16 cellular contexts compared by ENCODE assay signal in the genomic region with DNA sequence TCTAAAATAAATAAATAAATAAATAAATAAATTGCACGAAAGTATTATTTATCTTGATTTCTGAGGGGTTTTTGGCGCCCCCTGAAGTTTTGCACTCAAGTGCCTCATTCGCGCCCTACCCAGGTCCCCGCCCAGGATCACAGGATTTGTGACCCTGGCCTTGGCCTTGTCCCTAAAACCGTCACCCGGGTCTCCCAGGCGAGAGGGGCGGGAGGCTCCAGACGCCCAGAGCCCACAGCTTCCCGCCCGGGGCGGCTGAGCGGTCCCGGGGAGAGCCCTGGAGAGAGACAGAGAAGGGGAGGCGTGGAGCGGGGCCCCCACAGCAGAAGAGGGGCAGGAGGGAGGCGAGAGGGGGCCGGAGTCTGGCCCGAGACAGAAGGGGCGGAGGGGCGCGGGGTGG.
A peak's percentile ranks its signal among the peaks of the same experiment; 100 is the strongest.
DNase-seq lines count a peak whose midpoint lies in the region; ATAC-seq and TF ChIP-seq lines count a peak whose summit lies in the region.
"Had no signal": no experiment of that assay in that cellular context is flagged by ENCODE, and none has a peak within 500 bp of the region (broad histone marks: within the 10 kb centered on the region; RNA-seq: fewer than 3 reads in every experiment).

No MANE protein-coding gene starts in this region.

- peak overlapping the region; percentile 70 for H3K4me3 ChIP-seq in GM23338
- peak overlapping the region; percentile 27; the same call in 1 of the 2 replicates for H3K4me3 ChIP-seq in iPS DF 6.9 (ENCODE audit: low read length)

- H3K36me3 Mint-ChIP-seq in GM23338 (ENCODE audit: low read depth) = no peaks in the 10 kb centered on the region
- H3K36me3 Mint-ChIP-seq in osteocyte (ENCODE audit: unreplicated experiment) = no peaks in the 10 kb centered on the region
- no peaks in the 10 kb centered on the region for H3K36me3 Mint-ChIP-seq in activated naive CD8-positive, alpha-beta T cell treated with anti-CD3 and anti-CD28 coated beads for 36 hours

- H3K4me2 ChIP-seq in GM23338 = peak overlapping the region; percentile 88
- H3K4me2 ChIP-seq: KMS-11 had no signal

- WGBS in iPS DF 6.9 (ENCODE audit: insufficient coverage, insufficient read length) = no CpG with 5 or more reads among the region's 23 CpGs

- no peak overlapping the region for H2AFZ ChIP-seq in GM23338

- H3F3A ChIP-seq in GM23338 (replicated peaks; ENCODE audit: low read depth) = 0 out of 2 replicates have a peak, but pooled peaks cover 3% of the 10 kb centered on the region

- H3K9me3 Mint-ChIP-seq in GM23338 = no peaks in the 10 kb centered on the region
- H3K9me3 Mint-ChIP-seq in osteocyte (ENCODE audit: unreplicated experiment) = no peaks in the 10 kb centered on the region
- no peaks in the 10 kb centered on the region for H3K9me3 Mint-ChIP-seq in activated naive CD8-positive, alpha-beta T cell treated with anti-CD3 and anti-CD28 coated beads for 36 hours
- H3K9me3 Mint-ChIP-seq: activated B cell treated with CpG ODN at 0.5 μM for 24 hours had no signal

- H3K9me3 ChIP-seq in iPS DF 6.9 (ENCODE audit: control insufficient read depth, insufficient read depth, low read length) = no peaks in the 10 kb centered on the region

- no peaks in the 10 kb centered on the region for H3K79me2 ChIP-seq in GM23338 (replicated peaks; ENCODE audit: insufficient read depth)

- H3K9me2 ChIP-seq in GM23338 (ENCODE audit: insufficient read depth) = no peaks in the 10 kb centered on the region

- H3K27me3 Mint-ChIP-seq in GM23338 (ENCODE audit: insufficient read depth, low read depth, poor library complexity) (peaks cover 21% of the 10 kb centered on the region), osteocyte (ENCODE audit: unreplicated experiment) (peaks cover 48% of the 10 kb centered on the region)
- H3K27me3 Mint-ChIP-seq in activated naive CD8-positive, alpha-beta T cell treated with anti-CD3 and anti-CD28 coated beads for 36 hours = peaks cover 66% of the 10 kb centered on the region

- H3K4me3 Mint-ChIP-seq in GM23338 (peak overlapping the region; percentile 69), osteocyte (ENCODE audit: unreplicated experiment) (peak overlapping the region; percentile 18)
- no peak overlapping the region for H3K4me3 Mint-ChIP-seq in activated naive CD8-positive, alpha-beta T cell treated with anti-CD3 and anti-CD28 coated beads for 36 hours
- H3K4me3 Mint-ChIP-seq: activated B cell treated with CpG ODN at 0.5 μM for 24 hours had no signal

- H3K27me3 ChIP-seq in GM23338 (ENCODE audit: insufficient read depth) (peaks cover 30% of the 10 kb centered on the region), iPS DF 6.9 (ENCODE audit: control insufficient read depth, insufficient read depth, low read length) (peaks cover 4% of the 10 kb centered on the region; the same call in 1 of the 2 replicates)

- DNase-seq in GM23338 (ENCODE audit: low spot score) = peak; percentile 75
- DNase-seq in HuH-7.5 (ENCODE audit: low spot score) = peak; percentile 65
- no peak for DNase-seq in iPS DF 6.9 (ENCODE audit: low read depth, low spot score)
- DNase-seq in osteocyte (ENCODE audit: extremely low spot score, unreplicated experiment) = no peak
- no peak for DNase-seq in activated naive CD8-positive, alpha-beta T cell treated with anti-CD3 and anti-CD28 coated beads for 36 hours
- DNase-seq: activated B cell treated with CpG ODN at 0.5 μM for 24 hours, amniotic stem cell, NCI-H1105, NCI-H446, occipital lobe, SIG-M5, T-helper 2 cell had no signal

- no peaks in the 10 kb centered on the region for H3K36me3 ChIP-seq in GM23338 (ENCODE audit: insufficient read depth)
- H3K36me3 ChIP-seq in iPS DF 6.9 (ENCODE audit: control insufficient read depth, insufficient read depth, low read length) = no peaks in the 10 kb centered on the region

- TF ChIP-seq CTCF in GM23338 (conservative IDR thresholded peaks at IDR 0.05; ENCODE audit: low read depth in 2 of 2) (peak; percentile 27 to 44; a peak in 3 of 4 replicates), osteocyte (IDR thresholded peaks at IDR 0.05) (no peak)

- peaks cover 17% of the 10 kb centered on the region; the same call in 1 of the 2 replicates for H3K4me1 ChIP-seq in GM23338 (ENCODE audit: insufficient read depth)
- no peaks in the 10 kb centered on the region; the same call in 1 of the 2 replicates for H3K4me1 ChIP-seq in iPS DF 6.9 (ENCODE audit: control insufficient read depth, insufficient read depth, low read length)

- peak; percentile 44 for ATAC-seq in GM23338
- ATAC-seq in GM18909 (IDR thresholded peaks at IDR 0.05; ENCODE audit: poor library complexity, unreplicated experiment) = no peak
- no peak for ATAC-seq in GM18907 (IDR thresholded peaks at IDR 0.05; ENCODE audit: unreplicated experiment)

- no peak overlapping the region for H3K27ac ChIP-seq in GM23338 (ENCODE audit: low read depth)
- no peak overlapping the region for H3K27ac ChIP-seq in iPS DF 6.9 (ENCODE audit: low read length)
- H3K27ac ChIP-seq: KMS-11 had no signal

- H3K4me1 Mint-ChIP-seq in GM23338 (peaks cover 18% of the 10 kb centered on the region), osteocyte (ENCODE audit: unreplicated experiment) (peaks cover 9% of the 10 kb centered on the region)
- H3K4me1 Mint-ChIP-seq in activated naive CD8-positive, alpha-beta T cell treated with anti-CD3 and anti-CD28 coated beads for 36 hours = peaks cover 9% of the 10 kb centered on the region

- no peaks in the 10 kb centered on the region; the same call in 1 of the 2 replicates for H4K20me1 ChIP-seq in GM23338 (replicated peaks; ENCODE audit: insufficient read depth)

- H3K27ac Mint-ChIP-seq in GM23338 = no peak overlapping the region
- H3K27ac Mint-ChIP-seq in osteocyte (ENCODE audit: unreplicated experiment) = no peak overlapping the region
- H3K27ac Mint-ChIP-seq in activated naive CD8-positive, alpha-beta T cell treated with anti-CD3 and anti-CD28 coated beads for 36 hours = no peak overlapping the region
- H3K27ac Mint-ChIP-seq: activated B cell treated with CpG ODN at 0.5 μM for 24 hours, B cell had no signal

TF ChIP-seq in GM23338, 12 proteins besides CTCF, POLR2A, EP300 and RAD21 (continues in another document):
- TF ChIP-seq ZNF114 (CRISPR knock-in tag; IDR thresholded peaks at IDR 0.05) = no peak
- TF ChIP-seq EZH2 (IDR thresholded peaks at IDR 0.05; ENCODE audit: low read depth, unreplicated experiment) = no peak
- no peak for TF ChIP-seq EZH2phosphoT487 (IDR thresholded peaks at IDR 0.05; ENCODE audit: unreplicated experiment)
- TF ChIP-seq POLR2AphosphoS5 (IDR thresholded peaks at IDR 0.05; ENCODE audit: low read depth) = no peak
- TF ChIP-seq, protein P1, sequence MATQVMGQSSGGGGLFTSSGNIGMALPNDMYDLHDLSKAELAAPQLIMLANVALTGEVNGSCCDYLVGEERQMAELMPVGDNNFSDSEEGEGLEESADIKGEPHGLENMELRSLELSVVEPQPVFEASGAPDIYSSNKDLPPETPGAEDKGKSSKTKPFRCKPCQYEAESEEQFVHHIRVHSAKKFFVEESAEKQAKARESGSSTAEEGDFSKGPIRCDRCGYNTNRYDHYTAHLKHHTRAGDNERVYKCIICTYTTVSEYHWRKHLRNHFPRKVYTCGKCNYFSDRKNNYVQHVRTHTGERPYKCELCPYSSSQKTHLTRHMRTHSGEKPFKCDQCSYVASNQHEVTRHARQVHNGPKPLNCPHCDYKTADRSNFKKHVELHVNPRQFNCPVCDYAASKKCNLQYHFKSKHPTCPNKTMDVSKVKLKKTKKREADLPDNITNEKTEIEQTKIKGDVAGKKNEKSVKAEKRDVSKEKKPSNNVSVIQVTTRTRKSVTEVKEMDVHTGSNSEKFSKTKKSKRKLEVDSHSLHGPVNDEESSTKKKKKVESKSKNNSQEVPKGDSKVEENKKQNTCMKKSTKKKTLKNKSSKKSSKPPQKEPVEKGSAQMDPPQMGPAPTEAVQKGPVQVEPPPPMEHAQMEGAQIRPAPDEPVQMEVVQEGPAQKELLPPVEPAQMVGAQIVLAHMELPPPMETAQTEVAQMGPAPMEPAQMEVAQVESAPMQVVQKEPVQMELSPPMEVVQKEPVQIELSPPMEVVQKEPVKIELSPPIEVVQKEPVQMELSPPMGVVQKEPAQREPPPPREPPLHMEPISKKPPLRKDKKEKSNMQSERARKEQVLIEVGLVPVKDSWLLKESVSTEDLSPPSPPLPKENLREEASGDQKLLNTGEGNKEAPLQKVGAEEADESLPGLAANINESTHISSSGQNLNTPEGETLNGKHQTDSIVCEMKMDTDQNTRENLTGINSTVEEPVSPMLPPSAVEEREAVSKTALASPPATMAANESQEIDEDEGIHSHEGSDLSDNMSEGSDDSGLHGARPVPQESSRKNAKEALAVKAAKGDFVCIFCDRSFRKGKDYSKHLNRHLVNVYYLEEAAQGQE (IDR thresholded peaks at IDR 0.05; ENCODE audit: unreplicated experiment) = no peak

Comparison
In these comparisons a context has a peak if more than half of its experiments do, and no peak if none do; other contexts are left out.
1. DNase-seq: peak in GM23338 (single experiment) and HuH-7.5 (single experiment); none in iPS DF 6.9 (single experiment), osteocyte (single experiment) and activated naive CD8-positive, alpha-beta T cell treated with anti-CD3 and anti-CD28 coated beads for 36 hours (single experiment).